21 cellular contexts compared by ENCODE assay signal in genomic region chr13:75255653-75256052, GRCh38.
"Had no signal": no experiment of that assay in that cellular context is flagged by ENCODE, and none has a peak within 500 bp of the region (broad histone marks: within the 10 kb centered on the region; RNA-seq: fewer than 3 reads in every experiment).

No MANE protein-coding gene starts in this region.

- DNase-seq: IMR-90, Karpas-422, KG1, MM.1S, NCI-H1092 treated with DMSO at 0.1 percent for 48 hours, NCI-H1436 treated with DMSO at 0.1 percent for 48 hours, NCI-H1694, NCI-H187 treated with DMSO at 0.1 percent for 48 hours, NCI-H2029 treated with DMSO at 0.1 percent for 48 hours, NCI-H2171 treated with DMSO at 0.1 percent for 48 hours, NCI-H446, NCI-H510A, NCI-H524 treated with DMSO at 0.1 percent for 48 hours, NCI-H69, NCI-H774, PC-3, SHP77, SW 1271 had no signal

- ATAC-seq: HepG2, Panc1, PC-3 had no signal

- H3K27ac ChIP-seq: RWPE1 had no signal
